Comparison of ENCODE assay signal across 17 cellular contexts in genomic region chr10:69472142-69472541, GRCh38. TPM values are rescaled to one million over a fixed set of nuclear protein-coding genes. Genes with fewer than 3 reads are reported as not detected.
DNase-seq lines count a peak whose midpoint lies in the region; ATAC-seq, FAIRE-seq and TF ChIP-seq lines count a peak whose summit lies in the region.
"Had no signal": no experiment of that assay in that cellular context is flagged by ENCODE, and none has a peak within 500 bp of the region (broad histone marks: within the 10 kb centered on the region; RNA-seq: fewer than 3 reads in every experiment).

No MANE protein-coding gene starts in this region.

- H3K4me3 Mint-ChIP-seq in activated T-helper 1 cell treated with anti-CD3 and anti-CD28 coated beads, Interleukin-12 subunit alpha, Interleukin-12 subunit beta, Interleukin-2, Interleukin-4 antibody, amounts not matched to agents 30 ng/mL and 10 ng/mL and 1 ng/mL, durations not matched to agents 14 hours and 24 hours and 36 hours: no peak overlapping the region
- H3K4me3 Mint-ChIP-seq: HFFc6 had no signal

- no peaks in the 10 kb centered on the region for H3K79me2 ChIP-seq in K562 (ENCODE audit: control insufficient read depth, insufficient read depth, low read length)

- ATAC-seq in K562 (no peak), gastrocnemius medialis (no peak), HG02610 (IDR thresholded peaks at IDR 0.05; ENCODE audit: unreplicated experiment) (no peak)

- no peaks in the 10 kb centered on the region for H3K9me1 ChIP-seq in K562 (ENCODE audit: control insufficient read depth, insufficient read depth, low read length)

- H4K8ac ChIP-seq in mesenchymal stem cell (ENCODE audit: low read length): peak overlapping the region; percentile 57

- H3K36me3 ChIP-seq in K562 (ENCODE audit: control insufficient read depth, insufficient read depth, low read length) (no peaks in the 10 kb centered on the region), mesenchymal stem cell (ENCODE audit: control insufficient read depth in 1 of 2, insufficient read depth in 2 of 2, low read depth in 1 of 2, low read length in 2 of 2) (no peaks in the 10 kb centered on the region), gastrocnemius medialis (no peaks in the 10 kb centered on the region), transverse colon (no peaks in the 10 kb centered on the region)

- no peak overlapping the region for H3K27ac Mint-ChIP-seq in activated T-helper 1 cell treated with anti-CD3 and anti-CD28 coated beads, Interleukin-12 subunit alpha, Interleukin-12 subunit beta, Interleukin-2, Interleukin-4 antibody, amounts not matched to agents 30 ng/mL and 10 ng/mL and 1 ng/mL, durations not matched to agents 14 hours and 24 hours and 36 hours
- H3K27ac Mint-ChIP-seq: HFFc6 had no signal

- H3K4me3 ChIP-seq in K562: no peak overlapping the region
- H3K4me3 ChIP-seq in mesenchymal stem cell (ENCODE audit: insufficient read depth in 1 of 2, low read depth in 1 of 2, low read length in 2 of 2): no peak overlapping the region
- no peak overlapping the region for H3K4me3 ChIP-seq in gastrocnemius medialis
- no peak overlapping the region for H3K4me3 ChIP-seq in transverse colon

- intact Hi-C loops in K562 (cut with micrococcal nuclease) (no loop called here), gastrocnemius medialis (cut with DNase I; ENCODE audit: low total_unique reads) (no loop called here), transverse colon (cut with DNase I; ENCODE audit: low total_unique reads) (no loop called here)
- intact Hi-C loops in activated T-helper 1 cell treated with anti-CD3 and anti-CD28 coated beads, Interleukin-12 subunit alpha, Interleukin-12 subunit beta, Interleukin-2, Interleukin-4 antibody, amounts not matched to agents 30 ng/mL and 10 ng/mL and 1 ng/mL, durations not matched to agents 14 hours and 24 hours and 36 hours (cut with micrococcal nuclease): no loop called here

- H3K79me1 ChIP-seq in mesenchymal stem cell (replicated peaks; ENCODE audit: low read length, poor library complexity, severe bottlenecking): peaks cover 4% of the 10 kb centered on the region

- no peak for TF ChIP-seq RAD21 in K562 (CRISPR knock-in tag; conservative IDR thresholded peaks at IDR 0.05 in 1 of 2, IDR thresholded peaks at IDR 0.05 in 1 of 2)

- TF ChIP-seq EP300 in K562 (IDR thresholded peaks at IDR 0.05; ENCODE audit: low read length): no peak
- no peak for TF ChIP-seq EP300 in transverse colon (IDR thresholded peaks at IDR 0.05; ENCODE audit: low read depth)

- H3K9ac ChIP-seq in K562 (ENCODE audit: insufficient read depth in 1 of 2, low read depth in 2 of 2, low read length in 2 of 2) (no peak overlapping the region), mesenchymal stem cell (ENCODE audit: low read length) (no peak overlapping the region)
- H3K9ac ChIP-seq: KMS-11 had no signal

- peak overlapping the region; percentile 76 for H2BK120ac ChIP-seq in mesenchymal stem cell (ENCODE audit: low read depth, low read length)

- H3K4me2 ChIP-seq in K562 (ENCODE audit: insufficient read depth, low read length) (no peak overlapping the region), mesenchymal stem cell (ENCODE audit: low read length, poor library complexity, severe bottlenecking) (no peak overlapping the region)
- H3K4me2 ChIP-seq: KMS-11 had no signal

- DNase-seq in K562 (ENCODE audit: extremely low read depth in 1 of 4, low spot score in 3 of 4): no peak
- DNase-seq in mesenchymal stem cell: no peak
- no peak for DNase-seq in gastrocnemius medialis
- DNase-seq in transverse colon: no peak
- no peak for DNase-seq in activated T-helper 1 cell treated with anti-CD3 and anti-CD28 coated beads, Interleukin-12 subunit alpha, Interleukin-12 subunit beta, Interleukin-2, Interleukin-4 antibody, amounts not matched to agents 30 ng/mL and 10 ng/mL and 1 ng/mL, durations not matched to agents 14 hours and 24 hours and 36 hours (ENCODE audit: low spot score)
- DNase-seq in MV-4-11 (lab: John Stamatoyannopoulos, UW): no peak
- DNase-seq: C1 segment of cervical spinal cord, EL, HFFc6, NCI-H1105, NCI-H1930, NCI-H526, OCI-M1 had no signal

- H4K20me1 ChIP-seq in K562 (replicated peaks; ENCODE audit: control insufficient read depth, insufficient read depth, low read length): no peaks in the 10 kb centered on the region; the same call in 1 of the 2 replicates

- H3K27me3 ChIP-seq in K562 (ENCODE audit: control insufficient read depth in 2 of 2, insufficient read depth in 2 of 2, low read length in 2 of 2) (peaks cover 39 to 43% of the 10 kb centered on the region in 2 experiments), mesenchymal stem cell (ENCODE audit: control insufficient read depth in 1 of 2, insufficient read depth in 1 of 2, low read length in 2 of 2) (peaks cover 0 to 16% of the 10 kb centered on the region in 2 experiments), gastrocnemius medialis (no peaks in the 10 kb centered on the region), transverse colon (no peaks in the 10 kb centered on the region)

- no TSS peak for BruUV-seq in K562 (replicated peaks; lab: Mats Ljungman, UMichigan)

- peaks cover 10% of the 10 kb centered on the region for H3K27me3 Mint-ChIP-seq in activated T-helper 1 cell treated with anti-CD3 and anti-CD28 coated beads, Interleukin-12 subunit alpha, Interleukin-12 subunit beta, Interleukin-2, Interleukin-4 antibody, amounts not matched to agents 30 ng/mL and 10 ng/mL and 1 ng/mL, durations not matched to agents 14 hours and 24 hours and 36 hours (ENCODE audit: insufficient read depth)

- no peak overlapping the region for H2BK15ac ChIP-seq in mesenchymal stem cell (ENCODE audit: low read depth, poor library complexity, severe bottlenecking)

- H3K36me3 Mint-ChIP-seq in activated T-helper 1 cell treated with anti-CD3 and anti-CD28 coated beads, Interleukin-12 subunit alpha, Interleukin-12 subunit beta, Interleukin-2, Interleukin-4 antibody, amounts not matched to agents 30 ng/mL and 10 ng/mL and 1 ng/mL, durations not matched to agents 14 hours and 24 hours and 36 hours (ENCODE audit: low read depth): no peaks in the 10 kb centered on the region

- no peaks in the 10 kb centered on the region for H3K9me3 Mint-ChIP-seq in activated T-helper 1 cell treated with anti-CD3 and anti-CD28 coated beads, Interleukin-12 subunit alpha, Interleukin-12 subunit beta, Interleukin-2, Interleukin-4 antibody, amounts not matched to agents 30 ng/mL and 10 ng/mL and 1 ng/mL, durations not matched to agents 14 hours and 24 hours and 36 hours
- H3K9me3 Mint-ChIP-seq: HFFc6 had no signal

- in situ Hi-C loops in K562 (cut with MboI) (no loop called here), gastrocnemius medialis (cut with MboI; ENCODE audit: low sequenced_read_pairs in 4 of 4) (no loop called here), transverse colon (cut with MboI; ENCODE audit: low pct_ligation_motif_present in 1 of 4, low pct_unique_long_range_greater_than_20kb in 1 of 4, low sequenced_read_pairs in 3 of 4) (no loop called here)

- FAIRE-seq in K562 (lab: Jason Lieb, UNC): no peak
- FAIRE-seq: H1 had no signal

- no peak overlapping the region for H3K27ac ChIP-seq in K562 (ENCODE audit: extremely low read depth, low read depth, low read length)
- H3K27ac ChIP-seq in mesenchymal stem cell (ENCODE audit: low read length, poor library complexity, severe bottlenecking): no peak overlapping the region
- peak overlapping the region in 3 of 4 donors; percentile 35 to 82 (median 48) for H3K27ac ChIP-seq in gastrocnemius medialis
- H3K27ac ChIP-seq in transverse colon: peak overlapping the region; percentile 81 to 91 (median 87)
- H3K27ac ChIP-seq: KMS-11 had no signal

- H2BK5ac ChIP-seq in mesenchymal stem cell (ENCODE audit: low read depth, low read length, poor library complexity, severe bottlenecking): no peak overlapping the region

- 2% methylated on average over 4 of the region's 4 CpGs for WGBS in K562 (ENCODE audit: insufficient coverage, low coverage, missing lambda C conversion rate)
- 94% methylated on average over 4 of the region's 4 CpGs for WGBS in mesenchymal stem cell
- 87% methylated on average over 4 of the region's 4 CpGs; no CpG with 5 or more reads in 1 of the 2 donors for WGBS in transverse colon (ENCODE audit: low coverage in 1 of 2), 2 donors

- H3K4me1 ChIP-seq in K562 (replicated peaks in 1 of 2; ENCODE audit: control insufficient read depth in 2 of 2, insufficient read depth in 2 of 2, low read length in 2 of 2) (peaks cover 2 to 4% of the 10 kb centered on the region in 2 experiments; a peak in 3 of 5 replicates), mesenchymal stem cell (ENCODE audit: control insufficient read depth, insufficient read depth, low read depth, low read length) (peaks cover 7% of the 10 kb centered on the region), gastrocnemius medialis (peaks cover 57 to 85% of the 10 kb centered on the region in 2 donors), transverse colon (peaks cover 27 to 59% (median 32%) of the 10 kb centered on the region in 4 donors)

- H3K4me1 Mint-ChIP-seq in activated T-helper 1 cell treated with anti-CD3 and anti-CD28 coated beads, Interleukin-12 subunit alpha, Interleukin-12 subunit beta, Interleukin-2, Interleukin-4 antibody, amounts not matched to agents 30 ng/mL and 10 ng/mL and 1 ng/mL, durations not matched to agents 14 hours and 24 hours and 36 hours (ENCODE audit: low read depth): peaks cover 6% of the 10 kb centered on the region

- no peak overlapping the region for H2AFZ ChIP-seq in K562 (ENCODE audit: low read depth, low read length)
- no peak overlapping the region for H2AFZ ChIP-seq in mesenchymal stem cell (ENCODE audit: low read depth, low read length)

- H3K18ac ChIP-seq in mesenchymal stem cell (ENCODE audit: low read depth in 1 of 2, low read length in 2 of 2): peak overlapping the region in 1 of 2 experiments; percentile 31

- peak overlapping the region; percentile 87 for H4K91ac ChIP-seq in mesenchymal stem cell (ENCODE audit: low read length)

- peak overlapping the region; percentile 29 to 71 for H2BK12ac ChIP-seq in mesenchymal stem cell (ENCODE audit: low read length in 2 of 2)

- POLR2A ChIA-PET in K562 (lab: Yijun Ruan, JAX): interaction anchor here (0.9 to 1.0 kb wide), 2 partner anchors 12 to 27 kb away, joined by 3 to 4 read pairs; no protein-coding TSS in a partner anchor

- no peaks in the 10 kb centered on the region for H3K9me3 ChIP-seq in K562 (replicated peaks; ENCODE audit: control insufficient read depth, insufficient read depth, low read depth, low read length)
- no peaks in the 10 kb centered on the region for H3K9me3 ChIP-seq in mesenchymal stem cell (ENCODE audit: control insufficient read depth, low read length)
- no peaks in the 10 kb centered on the region for H3K9me3 ChIP-seq in gastrocnemius medialis
- no peaks in the 10 kb centered on the region for H3K9me3 ChIP-seq in transverse colon

- peak overlapping the region in 1 of 2 experiments; percentile 1 for H3K4ac ChIP-seq in mesenchymal stem cell (ENCODE audit: low read depth in 1 of 2, low read length in 2 of 2)

- TF ChIP-seq POLR2A in K562 (conservative IDR thresholded peaks at IDR 0.05): no peak
- TF ChIP-seq POLR2A in gastrocnemius medialis (IDR thresholded peaks at IDR 0.05): no peak
- TF ChIP-seq POLR2A in transverse colon (IDR thresholded peaks at IDR 0.05): no peak

- CTCF ChIA-PET in K562 (lab: Yijun Ruan, JAX; ENCODE audit: low intra/inter-chr PET ratio): no interaction called here

- H2AK5ac ChIP-seq in mesenchymal stem cell (ENCODE audit: low read length, severe bottlenecking): no peak overlapping the region

- H3K14ac ChIP-seq in mesenchymal stem cell (ENCODE audit: low read length in 2 of 2): no peak overlapping the region

- no peak overlapping the region for H3K23ac ChIP-seq in mesenchymal stem cell (ENCODE audit: low read length in 2 of 2)

- TF ChIP-seq CTCF in K562 (IDR thresholded peaks at IDR 0.05 in 2 of 3, conservative IDR thresholded peaks at IDR 0.05 in 1 of 3; ENCODE audit: insufficient read depth in 2 of 3, low read depth in 1 of 3, low read length in 3 of 3) (no peak), gastrocnemius medialis (IDR thresholded peaks at IDR 0.05 in 4 of 5, conservative IDR thresholded peaks at IDR 0.05 in 1 of 5) (no peak), transverse colon (IDR thresholded peaks at IDR 0.05) (no peak)

RNA-seq across cellular contexts. Expression of gene TSPAN15, which starts 20.9 kb away (rescaled TPM):
- 0.95 TPM in 1 of 2 replicates, not detected in the other for total RNA-seq in K562 (2011; cell fraction: chromatin; rRNA removed; ENCODE audit: low replicate concordance)
- 0.17 and 0.66 TPM in 2 replicates for total RNA-seq in K562 (2011; cell fraction: nucleolus; rRNA removed)
- total RNA-seq in K562 (2011; cell fraction: nucleoplasm; rRNA removed): 0.38 TPM in 1 of 2 replicates, not detected in the other
- total RNA-seq in K562 (2014; rRNA removed): 0.78 and 1.0 TPM in 2 replicates
- total RNA-seq in K562 (2014; rRNA removed; fragmentation: Illumina TruSeq; extraction: Trizol): 0.33 and 0.35 TPM in 2 replicates
- 0.19 and 0.36 TPM in 2 replicates for total RNA-seq in K562 (2015; rRNA removed; fragmentation: Illumina TruSeq; extraction: Trizol)
- total RNA-seq in K562 (2021): 0.53 and 0.83 TPM in 2 replicates
- polyA plus RNA-seq in K562 (2011; rRNA removed): 0.45 and 0.64 TPM in 2 replicates
- 0.81 and 0.88 TPM in 2 replicates for polyA plus RNA-seq in K562 (2011; cell fraction: cytosol; rRNA removed)
- 0.71 and 0.73 TPM in 2 replicates for polyA plus RNA-seq in K562 (2011; cell fraction: nucleus; rRNA removed)
- polyA plus RNA-seq in K562 (2012): 0.59 and 0.89 TPM in 2 replicates
- 0.26 and 0.45 TPM in 2 replicates for polyA plus RNA-seq in K562 (2014; fragmentation: Illumina TruSeq; extraction: Trizol)
- polyA plus RNA-seq in K562 (2014; fragmentation: Nextera tagmentation; extraction: Ambion mirVana): not detected
- polyA plus RNA-seq in K562 (2014; rRNA removed): 0.36 and 1.2 TPM in 2 replicates
- polyA minus RNA-seq in K562 (2011; rRNA and poly(A)+ RNA removed): 0.48 and 0.53 TPM in 2 replicates
- polyA minus RNA-seq in K562 (2011; cell fraction: cytosol; rRNA and poly(A)+ RNA removed): 0.95 and 2.6 TPM in 2 replicates
- 1.1 TPM in 2 replicates for polyA minus RNA-seq in K562 (2011; cell fraction: nucleus; rRNA and poly(A)+ RNA removed)
- 19.6 TPM for polyA plus RNA-seq in mesenchymal stem cell (2013, experiment 1 of 2)
- polyA plus RNA-seq in mesenchymal stem cell (2013, experiment 2 of 2): 19.5 TPM
- 10 to 100 TPM in 2 of 4 donors, 1 to 10 TPM in 2; 7.9 to 21.0 (median 11.8) TPM for total RNA-seq in gastrocnemius medialis
- total RNA-seq in transverse colon: 100 to 1,000 TPM in 3 of 4 donors, 10 to 100 TPM in 1; 97.7 to 152 (median 148) TPM
- total RNA-seq in activated T-helper 1 cell treated with anti-CD3 and anti-CD28 coated beads, Interleukin-12 subunit alpha, Interleukin-12 subunit beta, Interleukin-2, Interleukin-4 antibody, amounts not matched to agents 30 ng/mL and 10 ng/mL and 1 ng/mL, durations not matched to agents 14 hours and 24 hours and 36 hours: 1.6 and 2.7 TPM in 2 replicates

RNA-seq across cellular contexts. Expression of gene TACR2, which starts 55.4 kb away (rescaled TPM):
- total RNA-seq in K562 (2011; cell fraction: chromatin; rRNA removed; ENCODE audit: low replicate concordance): not detected in 2 replicates
- not detected in 2 replicates for total RNA-seq in K562 (2011; cell fraction: nucleolus; rRNA removed)
- not detected in 2 replicates for total RNA-seq in K562 (2011; cell fraction: nucleoplasm; rRNA removed)
- total RNA-seq in K562 (2014; rRNA removed) (not detected in 2 replicates), K562 (2014; rRNA removed; fragmentation: Illumina TruSeq; extraction: Trizol) (not detected in 2 replicates), K562 (2015; rRNA removed; fragmentation: Illumina TruSeq; extraction: Trizol) (not detected in 2 replicates), K562 (2021) (not detected in 2 replicates), gastrocnemius medialis (under 1 TPM in 2 of 4 donors, not detected in 2; 0.36 to 0.49 TPM), transverse colon (100 to 1,000 TPM in 2 of 4 donors, 10 to 100 TPM in 2; 18.9 to 241 (median 78.9) TPM)
- polyA plus RNA-seq in K562 (2011; rRNA removed) (not detected in 2 replicates), K562 (2014; fragmentation: Illumina TruSeq; extraction: Trizol) (not detected in 2 replicates), K562 (2014; fragmentation: Nextera tagmentation; extraction: Ambion mirVana) (not detected), K562 (2014; rRNA removed) (not detected in 2 replicates)
- polyA plus RNA-seq in K562 (2011; cell fraction: cytosol; rRNA removed): not detected in 2 replicates
- polyA plus RNA-seq in K562 (2011; cell fraction: nucleus; rRNA removed): not detected in 2 replicates
- 0.20 and 0.22 TPM in 2 replicates for polyA plus RNA-seq in K562 (2012)
- polyA minus RNA-seq in K562 (2011; rRNA and poly(A)+ RNA removed): not detected in 2 replicates
- not detected in 2 replicates for polyA minus RNA-seq in K562 (2011; cell fraction: cytosol; rRNA and poly(A)+ RNA removed)
- polyA minus RNA-seq in K562 (2011; cell fraction: nucleus; rRNA and poly(A)+ RNA removed): not detected in 2 replicates
- polyA plus RNA-seq in mesenchymal stem cell (2013, experiment 1 of 2): not detected
- 0.01 TPM for polyA plus RNA-seq in mesenchymal stem cell (2013, experiment 2 of 2)
- total RNA-seq in activated T-helper 1 cell treated with anti-CD3 and anti-CD28 coated beads, Interleukin-12 subunit alpha, Interleukin-12 subunit beta, Interleukin-2, Interleukin-4 antibody, amounts not matched to agents 30 ng/mL and 10 ng/mL and 1 ng/mL, durations not matched to agents 14 hours and 24 hours and 36 hours: not detected in 2 replicates
- total RNA-seq: H1, HFFc6, MCF 10A had no signal

Comparison
In these comparisons a context has a peak if more than half of its experiments do, and no peak if none do; other contexts are left out.
1. H3K27ac ChIP-seq: peak in gastrocnemius medialis (3 of 4) and transverse colon (4 of 4); none in K562 (single experiment) and mesenchymal stem cell (single experiment).
2. RNA of gene TSPAN15, which starts 20.9 kb away (total RNA-seq): 97.7 to 152 TPM in transverse colon; 7.9 to 21.0 TPM in gastrocnemius medialis, 1.6 to 2.7 TPM in activated T-helper 1 cell treated with anti-CD3 and anti-CD28 coated beads, Interleukin-12 subunit alpha, Interleukin-12 subunit beta, Interleukin-2, Interleukin-4 antibody, amounts not matched to agents 30 ng/mL and 10 ng/mL and 1 ng/mL, durations not matched to agents 14 hours and 24 hours and 36 hours and 0.17 to 1.0 TPM in K562; every median in the first group is over 4 times any median in the second.
3. RNA of gene TACR2, which starts 55.4 kb away (total RNA-seq): 18.9 to 241 TPM in transverse colon; 0.36 to 0.49 TPM in gastrocnemius medialis, not detected in activated T-helper 1 cell treated with anti-CD3 and anti-CD28 coated beads, Interleukin-12 subunit alpha, Interleukin-12 subunit beta, Interleukin-2, Interleukin-4 antibody, amounts not matched to agents 30 ng/mL and 10 ng/mL and 1 ng/mL, durations not matched to agents 14 hours and 24 hours and 36 hours and not detected in K562; every median in the first group is over 10 times any median in the second.